23 cellular contexts compared by ENCODE assay signal in the genomic region with DNA sequence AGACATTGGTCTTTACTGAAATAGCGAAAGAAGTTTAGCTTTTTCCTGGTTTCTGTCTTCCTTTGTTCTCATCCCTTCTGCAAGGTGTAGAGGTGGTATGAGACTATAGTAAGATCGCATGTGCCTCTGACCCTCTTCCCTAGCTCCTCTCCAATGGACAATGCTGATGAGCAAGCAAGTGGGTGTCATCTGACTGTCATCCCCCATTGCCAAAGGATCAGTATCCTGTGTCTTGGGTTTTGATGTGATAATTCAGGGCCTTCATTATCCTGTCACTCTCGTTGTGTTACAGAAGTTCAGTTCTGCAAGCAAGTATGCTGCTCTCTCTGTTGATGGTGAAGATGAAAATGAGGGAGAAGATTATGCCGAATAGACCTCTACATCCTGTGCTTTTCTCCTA. TPM values are rescaled to one million over a fixed set of nuclear protein-coding genes. Genes with fewer than 3 reads are reported as not detected.
DNase-seq lines count a peak whose midpoint lies in the region; ATAC-seq and TF ChIP-seq lines count a peak whose summit lies in the region.
"Had no signal": no experiment of that assay in that cellular context is flagged by ENCODE, and none has a peak within 500 bp of the region (broad histone marks: within the 10 kb centered on the region; RNA-seq: fewer than 3 reads in every experiment).

No MANE protein-coding gene starts in this region.

- intact Hi-C loops in left ventricle myocardium inferior (cut with micrococcal nuclease) (no loop called here), heart right ventricle (cut with DNase I) (loop anchor here in 1 of 10 donors (5.0 kb wide), 1 partner anchor 57 kb away; a partner anchor contains a TSS), esophagus muscularis mucosa (cut with DNase I) (no loop called here)

- peaks cover 59% of the 10 kb centered on the region for H3K36me3 ChIP-seq in left ventricle myocardium inferior
- H3K36me3 ChIP-seq in heart right ventricle = peaks cover 0 to 80% (median 37%) of the 10 kb centered on the region in 9 donors
- H3K36me3 ChIP-seq in esophagus muscularis mucosa = peaks cover 42 to 75% (median 56%) of the 10 kb centered on the region in 4 donors
- peaks cover 42% of the 10 kb centered on the region for H3K36me3 ChIP-seq in thoracic aorta

- H3K9me3 ChIP-seq in left ventricle myocardium inferior (replicated peaks) = no peaks in the 10 kb centered on the region
- H3K9me3 ChIP-seq in heart right ventricle = no peaks in the 10 kb centered on the region
- no peaks in the 10 kb centered on the region for H3K9me3 ChIP-seq in esophagus muscularis mucosa
- H3K9me3 ChIP-seq in thoracic aorta = no peaks in the 10 kb centered on the region
- H3K9me3 ChIP-seq: BLaER1, body of pancreas, prostate gland, SK-N-SH had no signal

- H3K27ac ChIP-seq in left ventricle myocardium inferior (replicated peaks) = peak overlapping the region; percentile 78
- H3K27ac ChIP-seq in heart right ventricle = peak overlapping the region in 3 of 10 donors; percentile 52 to 81 (median 54)
- peak overlapping the region; percentile 75 to 87 (median 80) for H3K27ac ChIP-seq in esophagus muscularis mucosa (replicated peaks in 1 of 4)
- peak overlapping the region; percentile 87 to 88 for H3K27ac ChIP-seq in thoracic aorta
- H3K27ac ChIP-seq: BLaER1 had no signal

- H3K4me1 ChIP-seq in left ventricle myocardium inferior = peaks cover 46% of the 10 kb centered on the region
- H3K4me1 ChIP-seq in heart right ventricle = peaks cover 16 to 46% (median 39%) of the 10 kb centered on the region in 9 donors
- H3K4me1 ChIP-seq in esophagus muscularis mucosa = peaks cover 32 to 47% (median 45%) of the 10 kb centered on the region in 4 donors
- peaks cover 8 to 37% of the 10 kb centered on the region in 2 donors for H3K4me1 ChIP-seq in thoracic aorta (ENCODE audit: control insufficient read depth in 1 of 2, low read depth in 2 of 2)
- H3K4me1 ChIP-seq: prostate gland had no signal

- no peak for TF ChIP-seq POLR2A in esophagus muscularis mucosa (IDR thresholded peaks at IDR 0.05; ENCODE audit: low read depth)

- DNase-seq in left ventricle myocardium inferior (no peak), heart right ventricle (no peak), esophagus muscularis mucosa (ENCODE audit: extremely low spot score) (no peak), thoracic aorta (ENCODE audit: low spot score) (no peak), RPMI8226 (no peak)
- DNase-seq: activated CD4-positive, alpha-beta T cell treated with anti-CD3 and anti-CD28 coated beads for 36 hours; activated naive CD8-positive, alpha-beta T cell treated with anti-CD3 and anti-CD28 coated beads, Interleukin-2, amount 50 U/mL, for 24 hours; body of pancreas; cerebellar nuclear complex; GF-D8; KG1; mesenchymal stem cell; MM.1S; NCI-H1417; NCI-H2081; NCI-H345; NCI-H82; SK-N-SH; T-helper 2 cell had no signal

- no peak for TF ChIP-seq EP300 in esophagus muscularis mucosa (IDR thresholded peaks at IDR 0.05)

- no peak overlapping the region for H3K4me3 ChIP-seq in left ventricle myocardium inferior
- no peak overlapping the region for H3K4me3 ChIP-seq in heart right ventricle
- no peak overlapping the region for H3K4me3 ChIP-seq in esophagus muscularis mucosa
- no peak overlapping the region for H3K4me3 ChIP-seq in thoracic aorta
- H3K4me3 ChIP-seq: BLaER1, body of pancreas, prostate gland had no signal

- H3K27me3 ChIP-seq in left ventricle myocardium inferior (ENCODE audit: low read depth) (no peaks in the 10 kb centered on the region), heart right ventricle (no peaks in the 10 kb centered on the region), esophagus muscularis mucosa (no peaks in the 10 kb centered on the region), thoracic aorta (replicated peaks; ENCODE audit: insufficient read depth) (no peaks in the 10 kb centered on the region)
- H3K27me3 ChIP-seq: BLaER1, body of pancreas had no signal

- TF ChIP-seq CTCF in left ventricle myocardium inferior (IDR thresholded peaks at IDR 0.05; ENCODE audit: borderline replicate concordance) (no peak), heart right ventricle (IDR thresholded peaks at IDR 0.05) (no peak), esophagus muscularis mucosa (IDR thresholded peaks at IDR 0.05) (no peak), thoracic aorta (IDR thresholded peaks at IDR 0.05) (no peak)

- ATAC-seq in heart right ventricle = no peak
- no peak for ATAC-seq in thoracic aorta (ENCODE audit: insufficient number of reproducible peaks, low FRiP score, low read depth)
- no peak for ATAC-seq in GM21367 (IDR thresholded peaks at IDR 0.05; ENCODE audit: unreplicated experiment)
- ATAC-seq: activated CD4-positive, alpha-beta T cell treated with anti-CD3 and anti-CD28 coated beads for 36 hours; activated naive CD8-positive, alpha-beta T cell treated with anti-CD3 and anti-CD28 coated beads, Interleukin-2, amount 50 U/mL, for 24 hours; activated T-helper 17 cell treated with anti-CD3 and anti-CD28 coated beads, Interleukin-2, amount 50 U/mL, for 72 hours; body of pancreas had no signal

- 80 to 90% methylated on average over 4 of the region's 4 CpGs for WGBS in heart right ventricle, 2 donors
- 85% methylated on average over 4 of the region's 4 CpGs for WGBS in esophagus muscularis mucosa

RNA-seq across cellular contexts. Expression of a gene that starts 10.0 kb away (rescaled TPM):
- 109 TPM for total RNA-seq in left ventricle myocardium inferior
- total RNA-seq in heart right ventricle = 100 to 1,000 TPM in 3 of 10 donors, 10 to 100 TPM in 7; 60.6 to 139 (median 77.1) TPM
- polyA plus RNA-seq in heart right ventricle = 100 to 1,000 TPM in 1 of 2 donors, 10 to 100 TPM in 1; 68.1 to 364 TPM
- total RNA-seq in esophagus muscularis mucosa = 100 to 1,000 TPM; 173 to 226 (median 202) TPM
- total RNA-seq in thoracic aorta = 100 to 1,000 TPM; 292 to 307 TPM

RNA-seq across cellular contexts. Expression of a gene that starts 33.6 kb away (rescaled TPM):
- 390 TPM for total RNA-seq in left ventricle myocardium inferior
- 100 to 1,000 TPM; 364 to 477 (median 431) TPM for total RNA-seq in heart right ventricle
- 10 to 100 TPM; 53.2 to 63.5 TPM for polyA plus RNA-seq in heart right ventricle
- 100 to 1,000 TPM; 400 to 648 (median 576) TPM for total RNA-seq in esophagus muscularis mucosa
- total RNA-seq in thoracic aorta = 100 to 1,000 TPM; 279 to 338 TPM

RNA-seq across cellular contexts. Expression of a gene that starts 39.3 kb away (rescaled TPM):
- total RNA-seq in left ventricle myocardium inferior (49.1 TPM), heart right ventricle (10 to 100 TPM; 40.9 to 63.0 (median 47.4) TPM), esophagus muscularis mucosa (100 to 1,000 TPM in 2 of 4 donors, 10 to 100 TPM in 2; 79.7 to 125 (median 99.1) TPM), thoracic aorta (10 to 100 TPM; 68.0 to 94.8 TPM)
- polyA plus RNA-seq in heart right ventricle = 10 to 100 TPM; 20.5 to 63.9 TPM

RNA-seq across cellular contexts. Expression of a gene that starts 57.6 kb away (rescaled TPM):
- 53.0 TPM for total RNA-seq in left ventricle myocardium inferior
- 10 to 100 TPM; 27.0 to 75.6 (median 37.7) TPM for total RNA-seq in heart right ventricle
- polyA plus RNA-seq in heart right ventricle = 100 to 1,000 TPM in 1 of 2 donors, 10 to 100 TPM in 1; 61.5 to 182 TPM
- total RNA-seq in esophagus muscularis mucosa = 1,000 to 10,000 TPM in 1 of 4 donors, 100 to 1,000 TPM in 3; 626 to 1,141 (median 795) TPM
- total RNA-seq in thoracic aorta = 1,000 to 10,000 TPM; 1,999 to 2,150 TPM
